In the genomic region with DNA sequence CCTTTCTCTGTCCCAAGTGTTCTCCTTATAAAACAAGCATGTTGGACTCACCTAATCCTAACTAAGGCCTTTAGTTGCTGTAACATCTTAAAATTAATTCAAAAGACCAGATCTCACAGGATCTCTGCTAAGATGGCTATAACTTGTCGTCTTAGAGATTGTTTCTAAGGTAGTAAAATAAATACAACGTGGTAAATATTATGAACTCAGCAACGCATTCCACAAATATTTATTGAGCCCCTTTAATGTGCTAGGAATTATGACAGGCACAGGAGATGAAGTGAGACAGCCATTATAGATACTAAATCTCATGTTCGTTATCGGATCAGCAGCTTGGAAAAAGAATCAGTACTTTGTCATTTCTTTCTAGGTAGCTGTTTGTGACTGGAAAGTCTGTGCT, we compare ENCODE assay signal across 1 cellular context.
TF ChIP-seq lines count a peak whose summit lies in the region.

No MANE protein-coding gene starts in this region.

TF ChIP-seq in GM12878, 131 proteins besides CTCF, POLR2A, EP300 and RAD21:
- TF ChIP-seq CREM (IDR thresholded peaks at IDR 0.05; ENCODE audit: low read depth) (0 out of 2 replicates have a peak, but pooled peaks have one; percentile 5), ZBTB33 (IDR thresholded peaks at IDR 0.05) (no peak)
